In genomic region chr9:69955536-69956355, GRCh38 we compare ENCODE assay signal across 21 cellular contexts.
"Had no signal": no experiment of that assay in that cellular context is flagged by ENCODE, and none has a peak within 500 bp of the region (broad histone marks: within the 10 kb centered on the region; RNA-seq: fewer than 3 reads in every experiment).

No MANE protein-coding gene starts in this region.

- H3K4me2 ChIP-seq: hepatocyte had no signal

- H3K27ac ChIP-seq: ascending aorta, brain microvascular endothelial cell, colonic mucosa, epithelial cell of prostate, hepatocyte, parathyroid adenoma had no signal

- H3K79me2 ChIP-seq: hepatocyte, parathyroid adenoma had no signal

- H2AFZ ChIP-seq: hepatocyte, parathyroid adenoma had no signal

- ATAC-seq: activated naive CD4-positive, alpha-beta T cell treated with anti-CD3 and anti-CD28 coated beads, Interleukin-2, amount 50 U/mL, for 72 hours; activated T-helper 17 cell treated with anti-CD3 and anti-CD28 coated beads, Interleukin-2, amount 50 U/mL, for 72 hours; WTC11 had no signal

- H3K9me3 ChIP-seq: ascending aorta, colonic mucosa, tibial nerve had no signal

- H3K27me3 ChIP-seq: ascending aorta, brain microvascular endothelial cell, colonic mucosa, hepatocyte, tibial nerve had no signal

- H3K36me3 ChIP-seq: ascending aorta, brain microvascular endothelial cell, colonic mucosa, tibial nerve had no signal

- H3K9ac ChIP-seq: parathyroid adenoma had no signal

- DNase-seq: activated CD4-positive, alpha-beta T cell treated with anti-CD3 and anti-CD28 coated beads, Interleukin-2, amount 50 U/mL, for 4 hours; activated CD8-positive, alpha-beta memory T cell treated with anti-CD3 and anti-CD28 coated beads for 24 hours; activated CD8-positive, alpha-beta memory T cell treated with anti-CD3 and anti-CD28 coated beads, Interleukin-2, amount 50 U/mL, for 4 hours; activated T-cell treated with anti-CD3 and anti-CD28 coated beads, Interleukin-2, amount 50 U/mL, for 24 hours; brain microvascular endothelial cell; colonic mucosa; endodermal cell; immature natural killer cell; kidney glomerular epithelial cell; nephron progenitor cell; stimulated activated CD4-positive, alpha-beta T cell treated with anti-CD3 and anti-CD28 coated beads, Interleukin-12 subunit alpha, Interleukin-12 subunit beta, amount 100 ng/mL, for 4 hours; stimulated activated CD4-positive, alpha-beta T cell treated with anti-CD3 and anti-CD28 coated beads, Interleukin-4, amount 100 ng/mL, for 4 hours; T1000 had no signal

- H3K4me3 ChIP-seq: ascending aorta, colonic mucosa, hepatocyte, tibial nerve had no signal

- H3K4me1 ChIP-seq: ascending aorta, colonic mucosa, parathyroid adenoma had no signal
